ENCODE assay signal across 8 cellular contexts in genomic region chr5:173616577-173617118, GRCh38. TPM values are rescaled to one million over a fixed set of nuclear protein-coding genes. Genes with fewer than 3 reads are reported as not detected.
DNase-seq lines count a peak whose midpoint lies in the region; ATAC-seq and TF ChIP-seq lines count a peak whose summit lies in the region.

Gene BOD1, minus strand, starts transcription at chr5:173616650. Its CDS starts 214 bp downstream, at chr5:173616436.

- peak within 1 kb of the TSS; percentile 76 for H3K27ac ChIP-seq in CD8-positive, alpha-beta memory T cell (ENCODE audit: low read depth, low read length)
- H3K27ac ChIP-seq in lower lobe of right lung: peak within 1 kb of the TSS; percentile 97

- peak; percentile 89 to 95 (median 93) for DNase-seq in CD8-positive, alpha-beta memory T cell
- DNase-seq in HT-29 (ENCODE audit: low spot score) (peak; percentile 98), lower lobe of right lung (peak; percentile 98)
- DNase-seq in NK-92 treated with Interleukin-12 subunit alpha and Interleukin-12 subunit beta, amount 100 ng/mL, for 24 hours (lab: John Stamatoyannopoulos, UW): peak; percentile 94
- DNase-seq in activated CD8-positive, alpha-beta memory T cell treated with anti-CD3 and anti-CD28 coated beads for 24 hours: peak; percentile 94
- peak; percentile 97 for DNase-seq in effector CD4-positive, alpha-beta T cell
- peak; percentile 81 to 88 (median 86) for DNase-seq in stimulated activated CD4-positive, alpha-beta T cell treated with anti-CD3 and anti-CD28 coated beads, TNF-alpha, amount 100 ng/mL, for 1 hour (ENCODE audit: low read depth in 3 of 3, low spot score in 1 of 3)

- H3K36me3 Mint-ChIP-seq in CD8-positive, alpha-beta memory T cell: peaks cover 0 to 27% (median 6%) of the 10 kb centered on the region in 3 donors

- H3K27ac Mint-ChIP-seq in CD8-positive, alpha-beta memory T cell: peak within 1 kb of the TSS; percentile 75 to 97 (median 96)

- H3K4me1 Mint-ChIP-seq in CD8-positive, alpha-beta memory T cell: peaks cover 38 to 52% (median 48%) of the 10 kb centered on the region in 3 donors

- no peak for TF ChIP-seq CTCF in lower lobe of right lung (IDR thresholded peaks at IDR 0.05)

- no peaks in the 10 kb centered on the region for H3K27me3 ChIP-seq in CD8-positive, alpha-beta memory T cell (ENCODE audit: insufficient read depth, low read length, poor library complexity, severe bottlenecking)
- no peaks in the 10 kb centered on the region for H3K27me3 ChIP-seq in lower lobe of right lung (ENCODE audit: low read depth)

- no peaks in the 10 kb centered on the region for H3K9me3 Mint-ChIP-seq in CD8-positive, alpha-beta memory T cell

- peaks cover 10% of the 10 kb centered on the region for H3K36me3 ChIP-seq in CD8-positive, alpha-beta memory T cell (ENCODE audit: insufficient read depth, low read length)
- peaks cover 21% of the 10 kb centered on the region for H3K36me3 ChIP-seq in lower lobe of right lung

- peak within 1 kb of the TSS; percentile 67 for H3K4me3 ChIP-seq in CD8-positive, alpha-beta memory T cell (ENCODE audit: low read length)
- peak within 1 kb of the TSS; percentile 90 for H3K4me3 ChIP-seq in lower lobe of right lung

- H3K4me1 ChIP-seq in CD8-positive, alpha-beta memory T cell (ENCODE audit: insufficient read depth, low read length): peaks cover 30% of the 10 kb centered on the region
- H3K4me1 ChIP-seq in lower lobe of right lung: peaks cover 36% of the 10 kb centered on the region

- H3K4me3 Mint-ChIP-seq in CD8-positive, alpha-beta memory T cell: peak within 1 kb of the TSS; percentile 92 to 98 (median 96)

- CTCF ChIA-PET in CD8-positive, alpha-beta memory T cell (lab: Charles Lee): interaction anchor here (0.9 to 9.2 kb wide), 19 partner anchors 13 to 472 kb away, joined by 3 to 108 read pairs (median 5); partner anchors contain the start of genes BNIP1 and CPEB4

- POLR2A ChIA-PET in CD8-positive, alpha-beta memory T cell (lab: Charles Lee): interaction anchor here (1.3 to 2.1 kb wide), 5 partner anchors 268 to 357 kb away, joined by 4 to 21 read pairs (median 5); partner anchors contain the start of gene CPEB4

- H3K9me3 ChIP-seq in CD8-positive, alpha-beta memory T cell (ENCODE audit: low read length): no peaks in the 10 kb centered on the region
- no peaks in the 10 kb centered on the region for H3K9me3 ChIP-seq in lower lobe of right lung

- H3K27me3 Mint-ChIP-seq in CD8-positive, alpha-beta memory T cell: peaks cover 0 to 2% of the 10 kb centered on the region in 2 donors

- ATAC-seq in GM21360 (IDR thresholded peaks at IDR 0.05; ENCODE audit: unreplicated experiment) (peak; percentile 91), lower lobe of right lung (peak; percentile 98)

- intact Hi-C loops in lower lobe of right lung (cut with DNase I): loop anchor here (5.0 kb wide), 1 partner anchor 356 kb away; no protein-coding TSS in a partner anchor

RNA-seq across cellular contexts. Expression of gene BOD1, which starts in this region (rescaled TPM):
- total RNA-seq in CD8-positive, alpha-beta memory T cell: 10 to 100 TPM; 23.0 to 25.1 TPM
- polyA plus RNA-seq in CD8-positive, alpha-beta memory T cell: 17.1 TPM
- 55.2 and 55.4 TPM in 2 replicates for total RNA-seq in HT-29 (2014; rRNA removed; shearing (Covaris generic))
- total RNA-seq in lower lobe of right lung: 35.0 TPM

Comparison
In these comparisons a context has a peak if more than half of its experiments do, and no peak if none do; other contexts are left out.
1. Peak in every context shown above with its lines: DNase-seq, ATAC-seq, H3K4me3 ChIP-seq and H3K27ac ChIP-seq.